Comparison of ENCODE assay signal across 29 cellular contexts in genomic region chr2:75260946-75261345, GRCh38.
"Had no signal": no experiment of that assay in that cellular context is flagged by ENCODE, and none has a peak within 500 bp of the region (broad histone marks: within the 10 kb centered on the region; RNA-seq: fewer than 3 reads in every experiment).

No MANE protein-coding gene starts in this region.

- H3K4me3 Mint-ChIP-seq: stimulated activated effector memory CD8-positive, alpha-beta T cell treated with anti-CD3 and anti-CD28 coated beads, Interleukin-12 subunit alpha, Interleukin-12 subunit beta, amount 100 ng/mL, for 72 hours; stimulated activated memory B cell treated with anti-CD40 and anti-IgM and Interleukin-4, amounts not matched to agents 10 μg/mL and 1 μg/mL and 100 μg/mL, for 72 hours; stimulated activated naive B cell treated with anti-CD40 and anti-IgM and Interleukin-4, amounts not matched to agents 10 μg/mL and 1 μg/mL and 100 μg/mL, for 72 hours; stimulated activated naive CD8-positive, alpha-beta T cell treated with anti-CD3 and anti-CD28 coated beads, Interleukin-15, amount 100 ng/mL, for 72 hours; stimulated activated naive CD8-positive, alpha-beta T cell treated with anti-CD3 and anti-CD28 coated beads, Interleukin-15, Interleukin-2, amounts not matched to agents 100 ng/mL and 50 ng/mL, for 24 hours; type B pancreatic cell had no signal

- H3K4me1 ChIP-seq: stomach, suprapubic skin, testis, thyroid gland, tibial artery, tibial nerve, transverse colon, upper lobe of left lung, upper lobe of right lung, uterus, vagina had no signal

- H3K4me1 Mint-ChIP-seq: stimulated activated effector memory CD8-positive, alpha-beta T cell treated with anti-CD3 and anti-CD28 coated beads, Interleukin-12 subunit alpha, Interleukin-12 subunit beta, amount 100 ng/mL, for 72 hours; stimulated activated naive B cell treated with anti-CD40 and anti-IgM and Interleukin-4, amounts not matched to agents 10 μg/mL and 1 μg/mL and 100 μg/mL, for 72 hours; stimulated activated naive CD8-positive, alpha-beta T cell treated with anti-CD3 and anti-CD28 coated beads, Interleukin-15, amount 100 ng/mL, for 72 hours had no signal

- DNase-seq: stimulated activated CD4-positive, alpha-beta T cell treated with anti-CD3 and anti-CD28 coated beads, Interleukin-2, amount 100 ng/mL, for 48 hours; stimulated activated CD4-positive, alpha-beta T cell treated with anti-CD3 and anti-CD28 coated beads, Interleukin-4, amount 100 ng/mL, for 1 hour; stimulated activated CD4-positive, alpha-beta T cell treated with anti-CD3 and anti-CD28 coated beads, Interleukin-4, amount 100 ng/mL, for 24 hours; stimulated activated CD4-positive, alpha-beta T cell treated with anti-CD3 and anti-CD28 coated beads, Interleukin-4, amount 100 ng/mL, for 4 hours; stimulated activated CD8-positive, alpha-beta memory T cell treated with anti-CD3 and anti-CD28 coated beads, Interleukin-4, amount 100 ng/mL, for 48 hours; stimulated activated naive B cell treated with anti-CD40 and anti-IgM and Interleukin-4, amounts not matched to agents 10 μg/mL and 1 μg/mL and 100 μg/mL, for 72 hours; stimulated activated naive CD4-positive, alpha-beta T cell; stimulated activated naive CD4-positive, alpha-beta T cell treated with Interleukin-2 at 50 U/mL for 16 hours; stimulated activated naive CD8-positive, alpha-beta T cell treated with anti-CD3 and anti-CD28 coated beads, Interleukin-15, amount 100 ng/mL, for 72 hours; stimulated activated naive CD8-positive, alpha-beta T cell treated with anti-CD3 and anti-CD28 coated beads, Interleukin-15, Interleukin-2, amounts not matched to agents 100 U/mL and 50 U/mL, for 24 hours; stomach; substantia nigra; testis; thyroid gland; tibial artery; transverse colon; trophoblast cell; upper lobe of left lung; upper lobe of right lung; uterus had no signal

- H3K36me3 ChIP-seq: stomach, suprapubic skin, thoracic aorta, thyroid gland, tibial artery, tibial nerve, transverse colon, upper lobe of left lung, upper lobe of right lung, uterus, vagina had no signal

- FAIRE-seq: urothelium cell line had no signal

- ATAC-seq: stimulated activated effector memory CD8-positive, alpha-beta T cell treated with anti-CD3 and anti-CD28 coated beads, Interleukin-12 subunit alpha, Interleukin-12 subunit beta, amount 100 ng/mL, for 72 hours; stimulated activated memory B cell treated with anti-CD40 and anti-IgM and Interleukin-4, amounts not matched to agents 10 μg/mL and 1 μg/mL and 100 μg/mL, for 72 hours; stimulated activated naive B cell treated with anti-CD40 and anti-IgM and Interleukin-4, amounts not matched to agents 10 μg/mL and 1 μg/mL and 100 μg/mL, for 72 hours; stimulated activated naive CD8-positive, alpha-beta T cell treated with anti-CD3 and anti-CD28 coated beads, Interleukin-15, amount 100 ng/mL, for 72 hours; stimulated activated naive CD8-positive, alpha-beta T cell treated with anti-CD3 and anti-CD28 coated beads, Interleukin-15, Interleukin-2, amounts not matched to agents 100 U/mL and 50 U/mL, for 24 hours; upper lobe of right lung had no signal

- H3K27me3 Mint-ChIP-seq: stimulated activated memory B cell treated with anti-CD40 and anti-IgM and Interleukin-4, amounts not matched to agents 10 μg/mL and 1 μg/mL and 100 μg/mL, for 72 hours; stimulated activated naive CD8-positive, alpha-beta T cell treated with anti-CD3 and anti-CD28 coated beads, Interleukin-15, amount 100 ng/mL, for 72 hours; stimulated activated naive CD8-positive, alpha-beta T cell treated with anti-CD3 and anti-CD28 coated beads, Interleukin-15, Interleukin-2, amounts not matched to agents 100 ng/mL and 50 ng/mL, for 24 hours; type B pancreatic cell had no signal

- H3K4me3 ChIP-seq: stomach, suprapubic skin, testis, thoracic aorta, thyroid gland, tibial artery, tibial nerve, transverse colon, upper lobe of left lung, upper lobe of right lung, uterus, vagina had no signal

- H3K27ac ChIP-seq: stomach, suprapubic skin, testis, thoracic aorta, thyroid gland, tibial artery, tibial nerve, transverse colon, upper lobe of left lung, upper lobe of right lung, uterus, vagina had no signal

- H3K27me3 ChIP-seq: stomach, suprapubic skin, testis, thyroid gland, tibial artery, tibial nerve, transverse colon, upper lobe of left lung, upper lobe of right lung, uterus, vagina had no signal

- H3K27ac Mint-ChIP-seq: stimulated activated effector memory CD8-positive, alpha-beta T cell treated with anti-CD3 and anti-CD28 coated beads, Interleukin-12 subunit alpha, Interleukin-12 subunit beta, amount 100 ng/mL, for 72 hours; stimulated activated memory B cell treated with anti-CD40 and anti-IgM and Interleukin-4, amounts not matched to agents 10 μg/mL and 1 μg/mL and 100 μg/mL, for 72 hours; stimulated activated naive B cell treated with anti-CD40 and anti-IgM and Interleukin-4, amounts not matched to agents 10 μg/mL and 1 μg/mL and 100 μg/mL, for 72 hours; stimulated activated naive CD8-positive, alpha-beta T cell treated with anti-CD3 and anti-CD28 coated beads, Interleukin-15, amount 100 ng/mL, for 72 hours; stimulated activated naive CD8-positive, alpha-beta T cell treated with anti-CD3 and anti-CD28 coated beads, Interleukin-15, Interleukin-2, amounts not matched to agents 100 ng/mL and 50 ng/mL, for 24 hours; type B pancreatic cell had no signal

- H3K36me3 Mint-ChIP-seq: stimulated activated effector memory CD8-positive, alpha-beta T cell treated with anti-CD3 and anti-CD28 coated beads, Interleukin-12 subunit alpha, Interleukin-12 subunit beta, amount 100 ng/mL, for 72 hours; type B pancreatic cell had no signal

- H3K9me3 ChIP-seq: testis, thyroid gland, vagina had no signal
